ENCODE assay signal across 8 cellular contexts in the genomic region with DNA sequence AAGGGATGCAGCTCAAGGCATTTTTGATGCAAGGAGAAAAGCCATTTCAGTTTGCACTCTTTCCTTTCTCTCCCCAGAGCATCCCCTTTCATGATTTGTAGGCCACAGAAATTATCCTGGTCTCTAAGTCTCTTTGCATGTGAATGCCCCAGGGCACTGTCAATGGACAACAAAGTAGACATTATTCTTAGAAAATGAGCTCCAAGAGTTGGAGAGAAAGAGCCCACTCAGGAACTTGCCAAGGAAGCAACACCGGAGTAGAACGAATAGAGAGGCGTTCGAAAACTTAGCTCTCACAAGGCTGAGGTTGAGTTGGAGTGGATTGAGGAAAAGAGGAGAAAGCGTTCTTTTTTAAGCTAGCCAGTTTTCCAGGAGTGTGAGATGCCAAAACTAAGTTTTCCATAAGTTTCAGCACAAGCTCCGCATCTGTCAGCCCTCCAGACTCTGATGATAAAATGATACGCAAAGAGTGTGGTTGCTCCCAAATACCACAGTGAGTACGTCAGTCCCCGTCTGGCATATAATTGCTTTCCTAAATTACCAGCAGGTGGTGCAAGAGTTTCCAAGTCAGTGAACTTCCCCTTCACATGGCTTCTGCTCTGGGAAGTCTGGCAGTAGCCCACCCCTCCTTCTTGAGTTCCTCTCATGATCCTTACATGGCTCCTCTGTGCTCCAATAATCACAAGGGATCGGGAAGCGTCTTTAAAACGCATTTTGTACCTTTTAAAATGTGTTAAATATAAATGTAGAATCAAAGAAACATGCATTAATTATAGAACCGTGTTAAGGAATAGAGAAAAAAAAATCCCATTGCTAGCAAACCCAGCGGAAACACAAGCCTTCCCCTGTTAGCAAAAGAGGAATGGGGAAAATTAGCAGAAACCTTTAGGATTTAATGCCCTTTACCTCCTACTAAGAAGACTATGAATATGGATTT.
DNase-seq lines count a peak whose midpoint lies in the region; ATAC-seq lines count a peak whose summit lies in the region.

No MANE protein-coding gene starts in this region.

- ATAC-seq in GM18868 (IDR thresholded peaks at IDR 0.05; ENCODE audit: unreplicated experiment): peak; percentile 82
- ATAC-seq in HG03565 (IDR thresholded peaks at IDR 0.05; ENCODE audit: unreplicated experiment): peak; percentile 78

- in situ Hi-C loops in T47D (cut with HindIII; ENCODE audit: low pct_unique_long_range_greater_than_20kb, low sequenced_read_pairs): no loop called here

- DNase-seq in CMK (ENCODE audit: low read depth) (peak; percentile 20), NCI-H82 treated with DMSO at 0.1 percent for 48 hours (lab: John Stamatoyannopoulos, UW; ENCODE audit: unreplicated experiment) (peak; percentile 42), T47D (ENCODE audit: low read depth in 1 of 2, low spot score in 1 of 2) (peak; percentile 3 to 58), iris pigment epithelial cell (ENCODE audit: low read depth) (peak; percentile 79), stromal cell of bone marrow (ENCODE audit: low read depth) (peak; percentile 47), DMS79 (lab: John Stamatoyannopoulos, UW) (no peak)
